In genomic region chr7:111920329-111920728, GRCh38 we compare ENCODE assay signal across 18 cellular contexts.
DNase-seq lines count a peak whose midpoint lies in the region; ATAC-seq, FAIRE-seq and TF ChIP-seq lines count a peak whose summit lies in the region.
"Had no signal": no experiment of that assay in that cellular context is flagged by ENCODE, and none has a peak within 500 bp of the region (broad histone marks: within the 10 kb centered on the region; RNA-seq: fewer than 3 reads in every experiment).

No MANE protein-coding gene starts in this region.

- H3K23ac ChIP-seq in IMR-90 (ENCODE audit: low read depth, low read length): no peak overlapping the region

- 30% methylated on average over 1 of the region's 1 CpG for WGBS in A549 (ENCODE audit: missing lambda C conversion rate)
- no CpG with 5 or more reads among the region's 1 CpG for WGBS in IMR-90 (ENCODE audit: extremely low coverage in 2 of 2, insufficient read length in 1 of 2), 2 experiments

- DNase-seq in A549 (ENCODE audit: low read depth in 1 of 2, low spot score in 1 of 2): no peak
- no peak for DNase-seq in IMR-90
- no peak for DNase-seq in astrocyte (ENCODE audit: low read depth)
- DNase-seq in osteoblast (ENCODE audit: insufficient read length, low spot score, missing footprints): no peak
- DNase-seq in RKO (ENCODE audit: low spot score): no peak
- no peak for DNase-seq in left lung
- DNase-seq in NCI-H187 treated with DMSO at 0.1 percent for 48 hours (lab: John Stamatoyannopoulos, UW): no peak
- DNase-seq: 8988T; CD8-positive, alpha-beta T cell; DMS 273 treated with DMSO at 0.1 percent for 48 hours; DMS53; DND-41; GOT3; H7 had no signal

- POLR2A ChIA-PET in A549 (lab: Yijun Ruan, JAX) (no interaction called here), IMR-90 (lab: Charles Lee; ENCODE audit: unreplicated experiment) (no interaction called here)

- H3K36me3 Mint-ChIP-seq in astrocyte (ENCODE audit: low read depth, unreplicated experiment): no peaks in the 10 kb centered on the region
- H3K36me3 Mint-ChIP-seq: CD8-positive, alpha-beta T cell had no signal

- H3K79me2 ChIP-seq in astrocyte (ENCODE audit: insufficient read depth, low read length) (no peaks in the 10 kb centered on the region), osteoblast (ENCODE audit: insufficient read depth, low read length) (no peaks in the 10 kb centered on the region)

- TF ChIP-seq POLR2A in A549 (IDR thresholded peaks at IDR 0.05; ENCODE audit: low read length) (no peak), IMR-90 (IDR thresholded peaks at IDR 0.05; ENCODE audit: low read depth, low read length) (no peak)

- no peak overlapping the region for H3K4me3 ChIP-seq in A549
- no peak overlapping the region for H3K4me3 ChIP-seq in IMR-90 (ENCODE audit: insufficient read depth, low read depth, low read length)
- no peak overlapping the region for H3K4me3 ChIP-seq in astrocyte (ENCODE audit: insufficient read depth, low read depth, low read length)
- H3K4me3 ChIP-seq in osteoblast (ENCODE audit: insufficient read depth, low read length): no peak overlapping the region
- H3K4me3 ChIP-seq in left lung: no peak overlapping the region
- H3K4me3 ChIP-seq: BLaER1 treated with 17β-estradiol and CSF1 and Interleukin-3, amounts not matched to agents 10 nM and 100 nM had no signal

- ATAC-seq in A549: no peak
- ATAC-seq in IMR-90 (ENCODE audit: low read depth): no peak
- ATAC-seq in left lung: no peak
- ATAC-seq: CD8-positive, alpha-beta T cell had no signal

- H3K56ac ChIP-seq in IMR-90 (ENCODE audit: extremely low read depth, insufficient read depth, low read length): no peak overlapping the region

- H2AK9ac ChIP-seq in IMR-90 (replicated peaks; ENCODE audit: low read depth, low read length, poor library complexity): no peak overlapping the region

- no peaks in the 10 kb centered on the region for H3K9me1 ChIP-seq in IMR-90 (ENCODE audit: insufficient read depth, low read length)

- no peak overlapping the region for H4K8ac ChIP-seq in IMR-90 (ENCODE audit: low read depth in 2 of 2, low read length in 2 of 2)

- H4K91ac ChIP-seq in IMR-90 (ENCODE audit: insufficient read depth, low read depth, low read length): no peak overlapping the region

- no peak overlapping the region for H3K14ac ChIP-seq in IMR-90 (replicated peaks; ENCODE audit: low read depth, low read length)

- FAIRE-seq in A549 (lab: Jason Lieb, UNC): no peak
- FAIRE-seq in astrocyte (lab: Jason Lieb, UNC): no peak
- FAIRE-seq: GM12892, GM18507 had no signal

- intact Hi-C loops in IMR-90 (cut with micrococcal nuclease) (no loop called here), left lung (cut with DNase I) (no loop called here)

- H2AFZ ChIP-seq in IMR-90 (replicated peaks; ENCODE audit: low read length, poor library complexity) (no peak overlapping the region), astrocyte (ENCODE audit: low read depth, low read length) (no peak overlapping the region), osteoblast (ENCODE audit: low read length) (no peak overlapping the region)

- no peak overlapping the region for H2BK20ac ChIP-seq in IMR-90 (ENCODE audit: low read depth, low read length)

- no peak overlapping the region for H4K5ac ChIP-seq in IMR-90 (ENCODE audit: low read depth, low read length)

- TF ChIP-seq RAD21 in A549 (conservative IDR thresholded peaks at IDR 0.05 in 1 of 2, IDR thresholded peaks at IDR 0.05 in 1 of 2) (no peak), IMR-90 (IDR thresholded peaks at IDR 0.05; ENCODE audit: low read length) (no peak)

- H3K36me3 ChIP-seq in IMR-90 (ENCODE audit: control insufficient read depth, insufficient read depth, low read length) (no peaks in the 10 kb centered on the region), astrocyte (ENCODE audit: insufficient read depth, low read length) (no peaks in the 10 kb centered on the region), osteoblast (ENCODE audit: insufficient read depth, low read length) (no peaks in the 10 kb centered on the region), left lung (no peaks in the 10 kb centered on the region)

- BruUV-seq in IMR-90 (replicated peaks; lab: Mats Ljungman, UMichigan): no TSS peak

- no peak overlapping the region for H3K4me3 Mint-ChIP-seq in astrocyte (ENCODE audit: unreplicated experiment)
- H3K4me3 Mint-ChIP-seq: B cell; CD8-positive, alpha-beta T cell had no signal

- H4K20me1 ChIP-seq in IMR-90 (ENCODE audit: insufficient read depth, low read length): no peaks in the 10 kb centered on the region
- peaks cover 25% of the 10 kb centered on the region for H4K20me1 ChIP-seq in astrocyte (ENCODE audit: insufficient read depth, low read length)
- H4K20me1 ChIP-seq in osteoblast (ENCODE audit: insufficient read depth, low read length): peaks cover 22% of the 10 kb centered on the region

- peaks cover 20% of the 10 kb centered on the region for H3K4me1 Mint-ChIP-seq in astrocyte (ENCODE audit: low read depth, unreplicated experiment)
- H3K4me1 Mint-ChIP-seq: B cell had no signal

- peak overlapping the region; percentile 28; the same call in 1 of the 2 replicates for H2AK5ac ChIP-seq in IMR-90 (ENCODE audit: low read depth, low read length)

- H3K27ac Mint-ChIP-seq in astrocyte (ENCODE audit: unreplicated experiment): no peak overlapping the region
- H3K27ac Mint-ChIP-seq: B cell; CD8-positive, alpha-beta T cell had no signal

- H2BK5ac ChIP-seq in IMR-90 (ENCODE audit: low read depth, low read length, poor library complexity, severe bottlenecking): no peak overlapping the region

- H3K9me3 ChIP-seq in A549 (no peaks in the 10 kb centered on the region), IMR-90 (ENCODE audit: control insufficient read depth, insufficient read depth, low read length) (no peaks in the 10 kb centered on the region), astrocyte (ENCODE audit: insufficient read depth, low read depth, low read length) (no peaks in the 10 kb centered on the region), osteoblast (ENCODE audit: low read depth, low read length) (no peaks in the 10 kb centered on the region), left lung (no peaks in the 10 kb centered on the region)
- H3K9me3 ChIP-seq: BLaER1 treated with 17β-estradiol and CSF1 and Interleukin-3, amounts not matched to agents 10 nM and 100 nM had no signal

- TF ChIP-seq EP300 in A549 (IDR thresholded peaks at IDR 0.05): no peak

- H3K79me1 ChIP-seq in IMR-90 (ENCODE audit: low read depth in 1 of 2, low read length in 2 of 2): no peaks in the 10 kb centered on the region

- H3K18ac ChIP-seq in IMR-90 (ENCODE audit: low read depth, low read length): no peak overlapping the region

- H3K9ac ChIP-seq in IMR-90 (ENCODE audit: low read depth, low read length): no peak overlapping the region
- H3K9ac ChIP-seq in astrocyte (ENCODE audit: low read length): no peak overlapping the region
- H3K9ac ChIP-seq: BLaER1 treated with 17β-estradiol and CSF1 and Interleukin-3, amounts not matched to agents 10 nM and 100 nM had no signal

- 0 out of 3 replicates have a peak overlapping the region, but pooled peaks have one; percentile 6 for H3K4me2 ChIP-seq in A549
- H3K4me2 ChIP-seq in IMR-90 (ENCODE audit: low read depth, low read length): no peak overlapping the region
- H3K4me2 ChIP-seq in astrocyte (ENCODE audit: low read length): peak overlapping the region; percentile 54
- H3K4me2 ChIP-seq in osteoblast (ENCODE audit: insufficient read depth, low read length): peak overlapping the region; percentile 12

- H3K4me1 ChIP-seq in A549: peaks cover 13% of the 10 kb centered on the region; the same call in 1 of the 3 replicates
- no peaks in the 10 kb centered on the region; the same call in 1 of the 2 replicates for H3K4me1 ChIP-seq in IMR-90 (ENCODE audit: control insufficient read depth, insufficient read depth, low read length)
- peaks cover 3% of the 10 kb centered on the region for H3K4me1 ChIP-seq in astrocyte (ENCODE audit: insufficient read depth, low read length)
- peaks cover 15% of the 10 kb centered on the region for H3K4me1 ChIP-seq in osteoblast (ENCODE audit: insufficient read depth, low read length)
- no peaks in the 10 kb centered on the region for H3K4me1 ChIP-seq in left lung

- no peak overlapping the region for H2BK120ac ChIP-seq in IMR-90 (ENCODE audit: low read depth, low read length)

- in situ Hi-C loops in IMR-90 (cut with MboI; ENCODE audit: low sequenced_read_pairs): no loop called here

- H3K27me3 ChIP-seq in IMR-90 (ENCODE audit: control insufficient read depth, insufficient read depth, low read length): no peaks in the 10 kb centered on the region; the same call in 1 of the 2 replicates
- peaks cover 18% of the 10 kb centered on the region for H3K27me3 ChIP-seq in astrocyte (ENCODE audit: insufficient read depth, low read length)
- peaks cover 46% of the 10 kb centered on the region for H3K27me3 ChIP-seq in osteoblast (ENCODE audit: insufficient read depth, low read length)
- H3K27me3 ChIP-seq in left lung: no peaks in the 10 kb centered on the region
- H3K27me3 ChIP-seq: BLaER1 treated with 17β-estradiol and CSF1 and Interleukin-3, amounts not matched to agents 10 nM and 100 nM had no signal

- CTCF ChIA-PET in A549 (lab: Yijun Ruan, JAX): no interaction called here
- CTCF ChIA-PET in IMR-90 (lab: Yijun Ruan, JAX): no interaction called here

- H3K27me3 Mint-ChIP-seq in astrocyte (ENCODE audit: low read depth, unreplicated experiment): no peaks in the 10 kb centered on the region

- peak overlapping the region; percentile 40; the same call in 1 of the 3 replicates for H2BK15ac ChIP-seq in IMR-90 (ENCODE audit: low read depth, low read length)

- no peak overlapping the region for H3K4ac ChIP-seq in IMR-90 (ENCODE audit: low read depth, low read length)

- H3K27ac ChIP-seq in A549 (no peak overlapping the region), IMR-90 (ENCODE audit: insufficient read depth, low read length) (no peak overlapping the region), astrocyte (ENCODE audit: low read depth, low read length) (no peak overlapping the region), osteoblast (ENCODE audit: low read depth, low read length) (no peak overlapping the region), left lung (no peak overlapping the region)
- H3K27ac ChIP-seq: BLaER1 treated with 17β-estradiol and CSF1 and Interleukin-3, amounts not matched to agents 10 nM and 100 nM had no signal

- no peak for TF ChIP-seq CTCF in A549 (IDR thresholded peaks at IDR 0.05)
- no peak for TF ChIP-seq CTCF in IMR-90 (conservative IDR thresholded peaks at IDR 0.05; ENCODE audit: low read depth, low read length)
- no peak for TF ChIP-seq CTCF in astrocyte (IDR thresholded peaks at IDR 0.05; ENCODE audit: insufficient read depth, low read depth, low read length)
- no peak for TF ChIP-seq CTCF in osteoblast (IDR thresholded peaks at IDR 0.05; ENCODE audit: extremely low read depth, low read depth, low read length)
- TF ChIP-seq CTCF in left lung (IDR thresholded peaks at IDR 0.05): no peak

- dilution Hi-C loops in IMR-90 (cut with HindIII; ENCODE audit: low sequenced_read_pairs, unreplicated experiment): no loop called here

- H3K9me3 Mint-ChIP-seq in astrocyte (ENCODE audit: unreplicated experiment): no peaks in the 10 kb centered on the region
- H3K9me3 Mint-ChIP-seq: CD8-positive, alpha-beta T cell had no signal

TF ChIP-seq in A549, 52 proteins besides CTCF, POLR2A, EP300 and RAD21 (continues in another document):
- TF ChIP-seq TP53 (CRISPR knock-in tag; IDR thresholded peaks at IDR 0.05) (no peak), CEBPB (IDR thresholded peaks at IDR 0.05) (no peak)

TF ChIP-seq in IMR-90, 13 proteins besides CTCF, POLR2A, EP300 and RAD21 (continues in another document):
- TF ChIP-seq MAZ (IDR thresholded peaks at IDR 0.05; ENCODE audit: borderline replicate concordance, low read depth, low read length): no peak
